In the genomic region with DNA sequence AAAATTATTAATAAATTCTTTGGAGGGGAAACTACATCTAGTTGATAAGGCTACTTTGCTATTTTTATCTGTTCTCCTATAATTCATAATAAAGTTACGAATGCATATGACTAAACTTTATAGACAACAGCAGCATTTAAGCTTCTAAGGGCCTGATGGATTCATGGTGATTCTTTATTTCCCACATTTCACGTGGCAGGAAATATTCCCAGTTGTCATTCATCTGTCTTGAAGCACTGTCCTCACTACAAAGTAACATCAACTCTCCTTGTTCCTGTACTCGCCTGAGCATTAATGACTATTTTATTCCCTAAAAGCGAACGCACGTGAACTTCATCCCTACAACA, we compare ENCODE assay signal across 10 cellular contexts. TPM values are rescaled to one million over a fixed set of nuclear protein-coding genes. Genes with fewer than 3 reads are reported as not detected.
DNase-seq lines count a peak whose midpoint lies in the region; ATAC-seq and TF ChIP-seq lines count a peak whose summit lies in the region.
"Had no signal": no experiment of that assay in that cellular context is flagged by ENCODE, and none has a peak within 500 bp of the region (broad histone marks: within the 10 kb centered on the region; RNA-seq: fewer than 3 reads in every experiment).

No MANE protein-coding gene starts in this region.

- intact Hi-C loops in Calu3 (cut with micrococcal nuclease; ENCODE audit: unreplicated experiment) (loop anchor here (5.0 kb wide), 1 partner anchor 433 kb away; no protein-coding TSS in a partner anchor), dorsolateral prefrontal cortex (cut with DNase I) (loop anchor here in 1 of 2 donors (5.0 kb wide), 1 partner anchor 1753 kb away; no protein-coding TSS in a partner anchor)
- intact Hi-C loops in CD4-positive, alpha-beta memory T cell (cut with micrococcal nuclease): loop anchor here (5.0 kb wide), 1 partner anchor 1072 kb away; a partner anchor contains a TSS

- peak overlapping the region; percentile 91 for H3K4me3 Mint-ChIP-seq in Calu3 (ENCODE audit: low read depth, unreplicated experiment)
- H3K4me3 Mint-ChIP-seq in nephron progenitor cell: peak overlapping the region; percentile 90
- H3K4me3 Mint-ChIP-seq in CD4-positive, alpha-beta memory T cell: peak overlapping the region in 3 of 8 donors; percentile 26 to 48 (median 47)

- no peaks in the 10 kb centered on the region for H3K36me3 ChIP-seq in OCI-LY1 (ENCODE audit: insufficient read depth, low read length)
- no peaks in the 10 kb centered on the region for H3K36me3 ChIP-seq in CD4-positive, alpha-beta memory T cell (ENCODE audit: insufficient read depth, low read length)

- no peak for TF ChIP-seq CTCF in Calu3 (IDR thresholded peaks at IDR 0.05; ENCODE audit: unreplicated experiment)
- no peak for TF ChIP-seq CTCF in OCI-LY1 (IDR thresholded peaks at IDR 0.05; ENCODE audit: low read length)
- no peak for TF ChIP-seq CTCF in dorsolateral prefrontal cortex (IDR thresholded peaks at IDR 0.05 in 54 of 56, conservative IDR thresholded peaks at IDR 0.05 in 2 of 56; ENCODE audit: low read depth in 1 of 56, partially characterized antibody in 56 of 56)
- TF ChIP-seq CTCF in nephron progenitor cell (IDR thresholded peaks at IDR 0.05): no peak
- no peak for TF ChIP-seq CTCF in foreskin keratinocyte (conservative IDR thresholded peaks at IDR 0.05)
- no peak for TF ChIP-seq CTCF in GM13977 (IDR thresholded peaks at IDR 0.05; ENCODE audit: extremely low read depth, insufficient read depth, missing control alignments)

- H3K9me3 Mint-ChIP-seq in Calu3 (ENCODE audit: low read depth, unreplicated experiment): no peaks in the 10 kb centered on the region
- H3K9me3 Mint-ChIP-seq in nephron progenitor cell: no peaks in the 10 kb centered on the region
- H3K9me3 Mint-ChIP-seq in CD4-positive, alpha-beta memory T cell: peaks cover 0 to 10% (median 4%) of the 10 kb centered on the region in 8 donors

- peak overlapping the region; percentile 33 for H3K27ac Mint-ChIP-seq in Calu3 (ENCODE audit: unreplicated experiment)
- H3K27ac Mint-ChIP-seq in nephron progenitor cell: peak overlapping the region; percentile 65
- H3K27ac Mint-ChIP-seq in CD4-positive, alpha-beta memory T cell: peak overlapping the region in 3 of 7 donors; percentile 2 to 48 (median 36)

- no peaks in the 10 kb centered on the region; the same call in 1 of the 2 replicates for H3F3A ChIP-seq in OCI-LY1 (ENCODE audit: insufficient read depth, low read length)

- H3K27me3 Mint-ChIP-seq in Calu3 (ENCODE audit: unreplicated experiment) (no peaks in the 10 kb centered on the region), nephron progenitor cell (ENCODE audit: low read depth, poor library complexity) (peaks cover 4% of the 10 kb centered on the region)
- peaks cover 30 to 43% of the 10 kb centered on the region in 2 donors for H3K27me3 Mint-ChIP-seq in CD4-positive, alpha-beta memory T cell

- H3K36me3 Mint-ChIP-seq in Calu3 (ENCODE audit: insufficient read depth, unreplicated experiment) (peaks cover 49% of the 10 kb centered on the region), nephron progenitor cell (ENCODE audit: low read depth) (no peaks in the 10 kb centered on the region)
- H3K36me3 Mint-ChIP-seq in CD4-positive, alpha-beta memory T cell: peaks cover 0 to 6% of the 10 kb centered on the region in 2 donors

- no peak overlapping the region for H2AFZ ChIP-seq in OCI-LY1 (ENCODE audit: low read length)

- in situ Hi-C loops in G401 (cut with HindIII; ENCODE audit: low sequenced_read_pairs) (no loop called here), GM13977 (cut with MboI; ENCODE audit: low pct_unique_long_range_greater_than_20kb, low sequenced_read_pairs, unreplicated experiment) (no loop called here)

- POLR2A ChIA-PET in CD4-positive, alpha-beta memory T cell (lab: Charles Lee; ENCODE audit: partially characterized antibody): no interaction called here

- BruUV-seq in Calu3 (replicated peaks; lab: Mats Ljungman, UMichigan): TSS peak; percentile 16

- H3K4me1 Mint-ChIP-seq in Calu3 (ENCODE audit: low read depth, unreplicated experiment): no peaks in the 10 kb centered on the region
- peaks cover 54% of the 10 kb centered on the region for H3K4me1 Mint-ChIP-seq in nephron progenitor cell
- H3K4me1 Mint-ChIP-seq in CD4-positive, alpha-beta memory T cell: peaks cover 14 to 33% (median 23%) of the 10 kb centered on the region in 4 donors

- no peaks in the 10 kb centered on the region for H4K20me1 ChIP-seq in OCI-LY1 (ENCODE audit: insufficient read depth, low read length)

- H3K79me2 ChIP-seq in OCI-LY1 (ENCODE audit: insufficient read depth, low read length): peaks cover 37% of the 10 kb centered on the region

- CTCF ChIA-PET in Calu3 (lab: Charles Lee): no interaction called here
- CTCF ChIA-PET in CD4-positive, alpha-beta memory T cell (lab: Charles Lee; ENCODE audit: partially characterized antibody): no interaction called here

- no peak for ATAC-seq in foreskin keratinocyte
- ATAC-seq: sciatic nerve had no signal

- peak overlapping the region; percentile 75 for H3K27ac ChIP-seq in OCI-LY1 (ENCODE audit: low read depth, low read length, poor library complexity, severe bottlenecking)
- H3K27ac ChIP-seq in dorsolateral prefrontal cortex: peak overlapping the region in 6 of 59 donors; percentile 14 to 95 (median 38)
- H3K27ac ChIP-seq in foreskin keratinocyte: no peak overlapping the region
- H3K27ac ChIP-seq in CD4-positive, alpha-beta memory T cell (ENCODE audit: low read depth, low read length): no peak overlapping the region

- H3K4me2 ChIP-seq in OCI-LY1 (ENCODE audit: low read length): peak overlapping the region; percentile 84

- H3K9me2 ChIP-seq in OCI-LY1 (ENCODE audit: low read depth, low read length): no peaks in the 10 kb centered on the region

- peak overlapping the region; percentile 81 for H3K4me3 ChIP-seq in OCI-LY1 (ENCODE audit: low read depth, low read length, poor library complexity, severe bottlenecking)
- H3K4me3 ChIP-seq in dorsolateral prefrontal cortex: peak overlapping the region in 56 of 59 donors; percentile 66 to 99 (median 91)
- H3K4me3 ChIP-seq in CD4-positive, alpha-beta memory T cell (ENCODE audit: low read length in 2 of 2): no peak overlapping the region

- H3K9me3 ChIP-seq in OCI-LY1 (ENCODE audit: low read length): no peaks in the 10 kb centered on the region
- no peaks in the 10 kb centered on the region for H3K9me3 ChIP-seq in CD4-positive, alpha-beta memory T cell (ENCODE audit: control insufficient read depth in 1 of 2, low read length in 2 of 2)

- H3K27me3 ChIP-seq in OCI-LY1 (ENCODE audit: insufficient read depth, low read length) (no peaks in the 10 kb centered on the region), dorsolateral prefrontal cortex (peaks cover 0 to 52% (median 13%) of the 10 kb centered on the region in 45 donors), foreskin keratinocyte (peaks cover 27% of the 10 kb centered on the region)
- peaks cover 48% of the 10 kb centered on the region for H3K27me3 ChIP-seq in CD4-positive, alpha-beta memory T cell (ENCODE audit: insufficient read depth, low read length)

- peak overlapping the region; percentile 74 for H3K9ac ChIP-seq in OCI-LY1 (ENCODE audit: low read length)

- peaks cover 49% of the 10 kb centered on the region for H3K4me1 ChIP-seq in OCI-LY1 (ENCODE audit: insufficient read depth, low read length, severe bottlenecking)
- H3K4me1 ChIP-seq in foreskin keratinocyte: no peaks in the 10 kb centered on the region
- peaks cover 28% of the 10 kb centered on the region for H3K4me1 ChIP-seq in CD4-positive, alpha-beta memory T cell (ENCODE audit: insufficient read depth, low read length)

- DNase-seq in Calu3: no peak
- DNase-seq in dorsolateral prefrontal cortex: no peak
- no peak for DNase-seq in nephron progenitor cell
- DNase-seq in G401 (ENCODE audit: low spot score): no peak
- DNase-seq in foreskin keratinocyte: no peak
- no peak for DNase-seq in CD4-positive, alpha-beta memory T cell
- no peak for DNase-seq in GM13977 (ENCODE audit: low spot score)
- DNase-seq: activated CD8-positive, alpha-beta memory T cell treated with anti-CD3 and anti-CD28 coated beads, Interleukin-2, amount 50 U/mL, for 4 hours had no signal

RNA-seq across cellular contexts. Expression of a gene that starts 2.6 kb away (rescaled TPM):
- total RNA-seq in Calu3 (2022) (8.4 and 11.2 TPM in 2 replicates), dorsolateral prefrontal cortex (100 to 1,000 TPM in 117 of 120 experiments, 10 to 100 TPM in 3; 77.2 to 202 (median 149) TPM), foreskin keratinocyte (2.1 and 2.8 TPM in 2 replicates)
- total RNA-seq in G401 (2014; rRNA removed; shearing (Covaris generic)): not detected in 2 replicates
- polyA plus RNA-seq in foreskin keratinocyte: 0.40 and 0.57 TPM in 2 replicates
- total RNA-seq in CD4-positive, alpha-beta memory T cell: under 1 TPM in 1 of 2 experiments, not detected in 1; 0.06 TPM
- polyA plus RNA-seq in CD4-positive, alpha-beta memory T cell: not detected

Comparison
In these comparisons a context has a peak if more than half of its experiments do, and no peak if none do; other contexts are left out.
1. H3K4me3 ChIP-seq: peak in OCI-LY1 (single experiment) and dorsolateral prefrontal cortex (56 of 59); none in CD4-positive, alpha-beta memory T cell (0 of 2).